Comparison of ENCODE assay signal across 16 cellular contexts in genomic region chr2:40093036-40093673, GRCh38.
A peak's percentile ranks its signal among the peaks of the same experiment; 100 is the strongest.
DNase-seq lines count a peak whose midpoint lies in the region; ATAC-seq and TF ChIP-seq lines count a peak whose summit lies in the region.
"Had no signal": no experiment of that assay in that cellular context is flagged by ENCODE, and none has a peak within 500 bp of the region (broad histone marks: within the 10 kb centered on the region; RNA-seq: fewer than 3 reads in every experiment).

No MANE protein-coding gene starts in this region.

- CTCF ChIA-PET in A673 (lab: Charles Lee): no interaction called here

- no peaks in the 10 kb centered on the region for H3K79me2 ChIP-seq in DND-41 (ENCODE audit: insufficient read depth, low read length)

- H3K9me3 ChIP-seq in DND-41 (ENCODE audit: insufficient read depth, low read length, severe bottlenecking): no peaks in the 10 kb centered on the region
- H3K9me3 ChIP-seq in neuron (ENCODE audit: low read length): no peaks in the 10 kb centered on the region
- no peaks in the 10 kb centered on the region for H3K9me3 ChIP-seq in T-helper 17 cell (ENCODE audit: control insufficient read depth, low read length, poor library complexity, severe bottlenecking)
- H3K9me3 ChIP-seq in A673 (ENCODE audit: low read depth, low read length, poor library complexity, severe bottlenecking): no peaks in the 10 kb centered on the region
- H3K9me3 ChIP-seq: SJSA1 had no signal

- H3K4me3 Mint-ChIP-seq in T-helper 17 cell: no peak overlapping the region
- H3K4me3 Mint-ChIP-seq: stimulated activated effector memory CD8-positive, alpha-beta T cell treated with anti-CD3 and anti-CD28 coated beads, Interleukin-12 subunit alpha, Interleukin-12 subunit beta, amount 100 ng/mL, for 72 hours had no signal

- no peak overlapping the region for H3K9ac ChIP-seq in DND-41 (ENCODE audit: low read depth, low read length)

- POLR2A ChIA-PET in A673 (lab: Charles Lee; ENCODE audit: low non-redundant PET): no interaction called here

- H3K27me3 Mint-ChIP-seq in T-helper 17 cell: no peaks in the 10 kb centered on the region

- no peak overlapping the region for H3K4me3 ChIP-seq in DND-41 (ENCODE audit: low read depth in 1 of 2, low read length in 2 of 2)
- H3K4me3 ChIP-seq in fibroblast of villous mesenchyme (ENCODE audit: low read depth, low read length): no peak overlapping the region
- no peak overlapping the region for H3K4me3 ChIP-seq in neuron (ENCODE audit: low read length)
- no peak overlapping the region for H3K4me3 ChIP-seq in A673 (ENCODE audit: low read depth, low read length, poor library complexity, severe bottlenecking)
- H3K4me3 ChIP-seq: K562, SJSA1 had no signal

- peak overlapping the region; percentile 32; the same call in 1 of the 2 replicates for H3K27ac ChIP-seq in DND-41 (ENCODE audit: low read length)
- H3K27ac ChIP-seq in A673 (ENCODE audit: low read depth, low read length, poor library complexity, severe bottlenecking): no peak overlapping the region
- H3K27ac ChIP-seq: epithelial cell of prostate, SJSA1 had no signal

- no peaks in the 10 kb centered on the region for H3K36me3 ChIP-seq in DND-41 (ENCODE audit: insufficient read depth, low read length)
- no peaks in the 10 kb centered on the region for H3K36me3 ChIP-seq in neuron (ENCODE audit: insufficient read depth, low read length)
- H3K36me3 ChIP-seq in A673 (ENCODE audit: insufficient read depth, low read length, poor library complexity, severe bottlenecking): no peaks in the 10 kb centered on the region
- H3K36me3 ChIP-seq: SJSA1 had no signal

- H3K4me1 Mint-ChIP-seq in T-helper 17 cell: no peaks in the 10 kb centered on the region
- H3K4me1 Mint-ChIP-seq: stimulated activated effector memory CD8-positive, alpha-beta T cell treated with anti-CD3 and anti-CD28 coated beads, Interleukin-12 subunit alpha, Interleukin-12 subunit beta, amount 100 ng/mL, for 72 hours had no signal

- ATAC-seq in DND-41 (ENCODE audit: insufficient read depth, low read depth) (no peak), T-helper 17 cell (no peak), GM21515 (IDR thresholded peaks at IDR 0.05; ENCODE audit: unreplicated experiment) (no peak)
- ATAC-seq: K562; stimulated activated effector memory CD8-positive, alpha-beta T cell treated with anti-CD3 and anti-CD28 coated beads, Interleukin-12 subunit alpha, Interleukin-12 subunit beta, amount 100 ng/mL, for 72 hours had no signal

- H4K20me1 ChIP-seq in DND-41 (ENCODE audit: insufficient read depth, low read length): no peaks in the 10 kb centered on the region

- BruUV-seq in A673 (replicated peaks; lab: Mats Ljungman, UMichigan): no TSS peak

- H3K36me3 Mint-ChIP-seq in T-helper 17 cell (ENCODE audit: low read depth): no peaks in the 10 kb centered on the region
- H3K36me3 Mint-ChIP-seq: stimulated activated effector memory CD8-positive, alpha-beta T cell treated with anti-CD3 and anti-CD28 coated beads, Interleukin-12 subunit alpha, Interleukin-12 subunit beta, amount 100 ng/mL, for 72 hours had no signal

- H3K4me1 ChIP-seq in DND-41 (ENCODE audit: insufficient read depth, low read length) (peaks cover 25% of the 10 kb centered on the region), neuron (ENCODE audit: insufficient read depth, low read length) (peaks cover 10% of the 10 kb centered on the region), A673 (ENCODE audit: insufficient read depth, low read length, poor library complexity, severe bottlenecking) (no peaks in the 10 kb centered on the region)

- DNase-seq in DND-41: no peak
- DNase-seq in NCI-H446 treated with DMSO at 0.1 percent for 48 hours (lab: John Stamatoyannopoulos, UW): peak; percentile 49
- peak; percentile 70 for DNase-seq in fibroblast of villous mesenchyme (ENCODE audit: low read depth)
- DNase-seq in GM13976 (ENCODE audit: low spot score): no peak
- DNase-seq in T-helper 17 cell: no peak
- DNase-seq in A673 (ENCODE audit: low spot score): no peak
- DNase-seq: activated naive CD4-positive, alpha-beta T cell; DMS79 treated with DMSO at 0.1 percent for 48 hours; NCI-H1436; stimulated activated CD4-positive, alpha-beta T cell treated with anti-CD3 and anti-CD28 coated beads, Interleukin-4, amount 100 ng/mL, for 24 hours had no signal

- H3K27me3 ChIP-seq in DND-41 (ENCODE audit: insufficient read depth, low read length, poor library complexity): no peaks in the 10 kb centered on the region
- no peaks in the 10 kb centered on the region for H3K27me3 ChIP-seq in neuron (ENCODE audit: insufficient read depth, low read length)
- H3K27me3 ChIP-seq in A673 (replicated peaks; ENCODE audit: insufficient read depth, low read depth, low read length, poor library complexity): peaks cover 6% of the 10 kb centered on the region
- H3K27me3 ChIP-seq: SJSA1 had no signal

- no peak overlapping the region for H3K27ac Mint-ChIP-seq in T-helper 17 cell
- H3K27ac Mint-ChIP-seq: stimulated activated effector memory CD8-positive, alpha-beta T cell treated with anti-CD3 and anti-CD28 coated beads, Interleukin-12 subunit alpha, Interleukin-12 subunit beta, amount 100 ng/mL, for 72 hours had no signal

- in situ Hi-C loops in GM13976 (cut with MboI; ENCODE audit: low sequenced_read_pairs, unreplicated experiment): no loop called here

- no peak overlapping the region for H3K4me2 ChIP-seq in DND-41 (ENCODE audit: insufficient read depth, low read length)

- TF ChIP-seq CTCF in DND-41 (IDR thresholded peaks at IDR 0.05; ENCODE audit: borderline replicate concordance, extremely low read depth, low read length, poor library complexity, severe bottlenecking): no peak
- no peak for TF ChIP-seq CTCF in fibroblast of villous mesenchyme (IDR thresholded peaks at IDR 0.05; ENCODE audit: insufficient read depth, low read depth, low read length)
- TF ChIP-seq CTCF in GM13976 (IDR thresholded peaks at IDR 0.05; ENCODE audit: borderline replicate concordance, control extremely low read depth, extremely low read depth, insufficient read depth, missing control alignments): no peak
- TF ChIP-seq CTCF in A673 (conservative IDR thresholded peaks at IDR 0.05; ENCODE audit: low read depth, low read length): no peak

- no peak overlapping the region for H2AFZ ChIP-seq in DND-41 (ENCODE audit: low read depth, low read length)
- peak overlapping the region; percentile 89 for H2AFZ ChIP-seq in neuron (ENCODE audit: low read depth, low read length)

- intact Hi-C loops in A673 (cut with micrococcal nuclease; ENCODE audit: unreplicated experiment): no loop called here

Comparison
In these comparisons a context has a peak if more than half of its experiments do, and no peak if none do; other contexts are left out.
1. DNase-seq: peak in NCI-H446 treated with DMSO at 0.1 percent for 48 hours (single experiment) and fibroblast of villous mesenchyme (single experiment); none in DND-41 (single experiment), GM13976 (single experiment), T-helper 17 cell (0 of 3) and A673 (single experiment).